8 cellular contexts compared by ENCODE assay signal in genomic region chr17:66165537-66166123, GRCh38. TPM values are rescaled to one million over a fixed set of nuclear protein-coding genes. Genes with fewer than 3 reads are reported as not detected.
DNase-seq lines count a peak whose midpoint lies in the region; ATAC-seq and TF ChIP-seq lines count a peak whose summit lies in the region.

No MANE protein-coding gene starts in this region.

- peak in 1 of 2 experiments; percentile 55 for DNase-seq in Caco-2
- peak; percentile 13 to 58 for DNase-seq in HAP-1 (ENCODE audit: low spot score in 2 of 2)
- peak; percentile 39 for DNase-seq in NCI-H748 treated with DMSO at 0.1 percent for 48 hours (lab: John Stamatoyannopoulos, UW)
- peak; percentile 62 for DNase-seq in cerebellar cortex (ENCODE audit: low spot score)
- peak; percentile 76 to 81 for DNase-seq in lung microvascular endothelial cell (ENCODE audit: low read depth in 2 of 2)
- DNase-seq in stimulated activated CD4-positive, alpha-beta T cell treated with anti-CD3 and anti-CD28 coated beads, Interleukin-4, amount 100 ng/mL, for 1 hour: no peak

- H3K4me3 Mint-ChIP-seq in Caco-2 (ENCODE audit: unreplicated experiment): no peak overlapping the region

- H3K27me3 ChIP-seq in Caco-2 (replicated peaks; ENCODE audit: control insufficient read depth, insufficient read depth, low read length) (no peaks in the 10 kb centered on the region), HAP-1 (ENCODE audit: low read depth) (no peaks in the 10 kb centered on the region)

- no peaks in the 10 kb centered on the region for H3K27me3 Mint-ChIP-seq in Caco-2 (ENCODE audit: insufficient read depth, unreplicated experiment)

- H3K4me3 ChIP-seq in Caco-2 (ENCODE audit: low read depth, low read length) (no peak overlapping the region), HAP-1 (no peak overlapping the region)

- peak; percentile 63 to 76 for TF ChIP-seq CTCF in Caco-2 (IDR thresholded peaks at IDR 0.05; ENCODE audit: insufficient read depth in 1 of 2, low read depth in 1 of 2, low read length in 1 of 2, severe bottlenecking in 1 of 2, unreplicated experiment in 1 of 2)

- ATAC-seq in GM18870 (IDR thresholded peaks at IDR 0.05; ENCODE audit: unreplicated experiment): no peak
- ATAC-seq in GM18907 (IDR thresholded peaks at IDR 0.05; ENCODE audit: unreplicated experiment): no peak

- H3K4me1 Mint-ChIP-seq in Caco-2 (ENCODE audit: low read depth, unreplicated experiment): no peaks in the 10 kb centered on the region

- H3K36me3 ChIP-seq in Caco-2 (ENCODE audit: control insufficient read depth, insufficient read depth, low read length): no peaks in the 10 kb centered on the region
- no peaks in the 10 kb centered on the region for H3K36me3 ChIP-seq in HAP-1 (replicated peaks)

- in situ Hi-C loops in HAP-1 (cut with MboI; ENCODE audit: low sequenced_read_pairs): loop anchor here (25.0 kb wide), 3 partner anchors 453 to 878 kb away; partner anchors contain the start of gene AXIN2

- BruUV-seq in Caco-2 (replicated peaks; lab: Mats Ljungman, UMichigan): no TSS peak

- H3K36me3 Mint-ChIP-seq in Caco-2 (ENCODE audit: insufficient read depth, unreplicated experiment): no peaks in the 10 kb centered on the region

- no peaks in the 10 kb centered on the region; the same call in 1 of the 2 replicates for H3K9me3 ChIP-seq in Caco-2
- no peaks in the 10 kb centered on the region; the same call in 1 of the 2 replicates for H3K9me3 ChIP-seq in HAP-1

- no peaks in the 10 kb centered on the region for H3K9me3 Mint-ChIP-seq in Caco-2 (ENCODE audit: unreplicated experiment)

- no peak overlapping the region for H3K27ac Mint-ChIP-seq in Caco-2 (ENCODE audit: unreplicated experiment)

- intact Hi-C loops in Caco-2 (cut with micrococcal nuclease; ENCODE audit: unreplicated experiment): loop anchor here (1.0 to 5.0 kb wide), 6 partner anchors 177 to 934 kb away; no protein-coding TSS in a partner anchor

- H3K4me1 ChIP-seq in Caco-2: no peaks in the 10 kb centered on the region
- no peaks in the 10 kb centered on the region for H3K4me1 ChIP-seq in HAP-1

- POLR2A ChIA-PET in Caco-2 (lab: Charles Lee): no interaction called here

- CTCF ChIA-PET in Caco-2 (lab: Charles Lee): interaction anchor here (0.6 to 1.4 kb wide), 9 partner anchors 15 to 936 kb away, joined by 3 to 16 read pairs (median 3); no protein-coding TSS in a partner anchor

RNA-seq across cellular contexts. Expression of gene CEP112, which starts 26.3 kb away (rescaled TPM):
- total RNA-seq in Caco-2 (2022) (2.8 and 4.7 TPM in 2 replicates), lung microvascular endothelial cell (6.1 and 8.5 TPM in 2 replicates)
